In genomic region chr17:66300956-66301355, GRCh38 we compare ENCODE assay signal across 16 cellular contexts. TPM values are rescaled to one million over a fixed set of nuclear protein-coding genes. Genes with fewer than 3 reads are reported as not detected.
DNase-seq lines count a peak whose midpoint lies in the region; ATAC-seq and TF ChIP-seq lines count a peak whose summit lies in the region.
"Had no signal": no experiment of that assay in that cellular context is flagged by ENCODE, and none has a peak within 500 bp of the region (broad histone marks: within the 10 kb centered on the region; RNA-seq: fewer than 3 reads in every experiment).

No MANE protein-coding gene starts in this region.

- no peak overlapping the region for H3K4me3 ChIP-seq in CD8-positive, alpha-beta memory T cell (ENCODE audit: low read length)
- H3K4me3 ChIP-seq in naive thymus-derived CD4-positive, alpha-beta T cell (ENCODE audit: low read length) = no peak overlapping the region

- no peak for TF ChIP-seq CTCF in HFFc6 (IDR thresholded peaks at IDR 0.05)

- no peaks in the 10 kb centered on the region for H3K9me3 Mint-ChIP-seq in CD8-positive, alpha-beta memory T cell
- H3K9me3 Mint-ChIP-seq in HFFc6 = no peaks in the 10 kb centered on the region
- no peaks in the 10 kb centered on the region for H3K9me3 Mint-ChIP-seq in activated naive CD8-positive, alpha-beta T cell treated with anti-CD3 and anti-CD28 coated beads, Interleukin-2, amount 50 U/mL, for 24 hours
- H3K9me3 Mint-ChIP-seq in naive thymus-derived CD4-positive, alpha-beta T cell = peaks cover 0 to 1% (median 0%) of the 10 kb centered on the region in 11 donors

- H3K27me3 Mint-ChIP-seq in CD8-positive, alpha-beta memory T cell = no peaks in the 10 kb centered on the region
- peaks cover 5% of the 10 kb centered on the region for H3K27me3 Mint-ChIP-seq in HFFc6 (ENCODE audit: insufficient read depth)
- H3K27me3 Mint-ChIP-seq in activated naive CD8-positive, alpha-beta T cell treated with anti-CD3 and anti-CD28 coated beads, Interleukin-2, amount 50 U/mL, for 24 hours = peaks cover 3% of the 10 kb centered on the region
- H3K27me3 Mint-ChIP-seq in naive thymus-derived CD4-positive, alpha-beta T cell = peaks cover 0 to 9% (median 0%) of the 10 kb centered on the region in 5 donors

- no peaks in the 10 kb centered on the region for H3K36me3 ChIP-seq in CD8-positive, alpha-beta memory T cell (ENCODE audit: insufficient read depth, low read length)
- H3K36me3 ChIP-seq in naive thymus-derived CD4-positive, alpha-beta T cell (ENCODE audit: control insufficient read depth in 2 of 3, insufficient read depth in 3 of 3, low read length in 3 of 3) = peaks cover 0 to 12% (median 0%) of the 10 kb centered on the region in 3 experiments
- H3K36me3 ChIP-seq: breast epithelium, HAP-1, thyroid gland had no signal

- H3K27ac ChIP-seq in CD8-positive, alpha-beta memory T cell (ENCODE audit: low read depth, low read length) = no peak overlapping the region
- H3K27ac ChIP-seq in naive thymus-derived CD4-positive, alpha-beta T cell (ENCODE audit: low read depth, low read length) = no peak overlapping the region
- H3K27ac ChIP-seq: epithelial cell of prostate had no signal

- CTCF ChIA-PET in CD8-positive, alpha-beta memory T cell (lab: Charles Lee) = interaction anchor here (1.1 to 1.8 kb wide), 3 partner anchors 15 to 126 kb away, joined by 3 to 4 read pairs (median 3); no protein-coding TSS in a partner anchor
- CTCF ChIA-PET in naive thymus-derived CD4-positive, alpha-beta T cell (lab: Charles Lee) = interaction anchor here (0.5 to 1.4 kb wide), 3 partner anchors 15 to 45 kb away, joined by 3 read pairs; no protein-coding TSS in a partner anchor

- peaks cover 0 to 7% (median 0%) of the 10 kb centered on the region in 3 donors for H3K36me3 Mint-ChIP-seq in CD8-positive, alpha-beta memory T cell
- peaks cover 33% of the 10 kb centered on the region for H3K36me3 Mint-ChIP-seq in HFFc6 (ENCODE audit: low read depth)
- H3K36me3 Mint-ChIP-seq in activated naive CD8-positive, alpha-beta T cell treated with anti-CD3 and anti-CD28 coated beads, Interleukin-2, amount 50 U/mL, for 24 hours (ENCODE audit: low read depth) = peaks cover 24% of the 10 kb centered on the region
- H3K36me3 Mint-ChIP-seq in naive thymus-derived CD4-positive, alpha-beta T cell = peaks cover 0 to 18% (median 5%) of the 10 kb centered on the region in 5 donors

- no peaks in the 10 kb centered on the region for H3K27me3 ChIP-seq in CD8-positive, alpha-beta memory T cell (ENCODE audit: insufficient read depth, low read length, poor library complexity, severe bottlenecking)
- no peaks in the 10 kb centered on the region for H3K27me3 ChIP-seq in naive thymus-derived CD4-positive, alpha-beta T cell (ENCODE audit: control insufficient read depth in 2 of 2, insufficient read depth in 2 of 2, low read length in 2 of 2)
- H3K27me3 ChIP-seq: breast epithelium, thyroid gland had no signal

- intact Hi-C loops in naive thymus-derived CD4-positive, alpha-beta T cell (cut with micrococcal nuclease) = loop anchor here (5.0 kb wide), 6 partner anchors 44 to 1244 kb away; partner anchors contain the start of genes AXIN2 (in 1 of the 2) and GNA13 (in 1 of the 2)

- H3K27ac Mint-ChIP-seq in CD8-positive, alpha-beta memory T cell = peak overlapping the region in 4 of 8 donors; percentile 11 to 93 (median 87)
- no peak overlapping the region; the same call in 1 of the 2 replicates for H3K27ac Mint-ChIP-seq in HFFc6
- no peak overlapping the region for H3K27ac Mint-ChIP-seq in activated naive CD8-positive, alpha-beta T cell treated with anti-CD3 and anti-CD28 coated beads, Interleukin-2, amount 50 U/mL, for 24 hours
- H3K27ac Mint-ChIP-seq in naive thymus-derived CD4-positive, alpha-beta T cell = peak overlapping the region in 8 of 9 donors; percentile 48 to 96 (median 87)

- H3K9me3 ChIP-seq in CD8-positive, alpha-beta memory T cell (ENCODE audit: low read length) = no peaks in the 10 kb centered on the region
- no peaks in the 10 kb centered on the region for H3K9me3 ChIP-seq in naive thymus-derived CD4-positive, alpha-beta T cell (ENCODE audit: control insufficient read depth in 2 of 3, low read length in 3 of 3)
- H3K9me3 ChIP-seq: breast epithelium, HAP-1, thyroid gland had no signal

- peak overlapping the region; percentile 84 to 99 (median 95) for H3K4me3 Mint-ChIP-seq in CD8-positive, alpha-beta memory T cell
- H3K4me3 Mint-ChIP-seq in HFFc6 = peak overlapping the region; percentile 93
- peak overlapping the region; percentile 93 for H3K4me3 Mint-ChIP-seq in activated naive CD8-positive, alpha-beta T cell treated with anti-CD3 and anti-CD28 coated beads, Interleukin-2, amount 50 U/mL, for 24 hours
- peak overlapping the region; percentile 49 to 99 (median 88) for H3K4me3 Mint-ChIP-seq in naive thymus-derived CD4-positive, alpha-beta T cell

- ATAC-seq in activated naive CD8-positive, alpha-beta T cell treated with anti-CD3 and anti-CD28 coated beads, Interleukin-2, amount 50 U/mL, for 24 hours = no peak
- ATAC-seq in naive thymus-derived CD4-positive, alpha-beta T cell = no peak
- ATAC-seq in GM19455 (IDR thresholded peaks at IDR 0.05; ENCODE audit: unreplicated experiment) (no peak), GM18867 (IDR thresholded peaks at IDR 0.05; ENCODE audit: unreplicated experiment) (no peak)

- POLR2A ChIA-PET in CD8-positive, alpha-beta memory T cell (lab: Charles Lee) = no interaction called here
- POLR2A ChIA-PET in naive thymus-derived CD4-positive, alpha-beta T cell (lab: Charles Lee) = interaction anchor here (0.5 to 4.6 kb wide), 15 partner anchors 9 to 121 kb away, joined by 3 to 22 read pairs (median 4); no protein-coding TSS in a partner anchor

- H3K4me1 ChIP-seq in CD8-positive, alpha-beta memory T cell (ENCODE audit: insufficient read depth, low read length) = peaks cover 21% of the 10 kb centered on the region
- peaks cover 4 to 16% of the 10 kb centered on the region in 2 donors for H3K4me1 ChIP-seq in naive thymus-derived CD4-positive, alpha-beta T cell (ENCODE audit: control insufficient read depth in 2 of 2, insufficient read depth in 2 of 2, low read length in 2 of 2)
- H3K4me1 ChIP-seq: breast epithelium had no signal

- DNase-seq in CD8-positive, alpha-beta memory T cell = no peak
- no peak for DNase-seq in HFFc6
- DNase-seq in activated naive CD8-positive, alpha-beta T cell treated with anti-CD3 and anti-CD28 coated beads, Interleukin-2, amount 50 U/mL, for 24 hours = no peak
- no peak for DNase-seq in naive thymus-derived CD4-positive, alpha-beta T cell
- no peak for DNase-seq in NCI-H187 (lab: John Stamatoyannopoulos, UW)
- no peak for DNase-seq in NCI-H748 (lab: John Stamatoyannopoulos, UW; ENCODE audit: unreplicated experiment)
- DNase-seq: KBM-7; NCI-H2029; NK-92 treated with Interleukin-12 subunit alpha and Interleukin-12 subunit beta, amount 100 ng/mL, for 24 hours; SW 1271 had no signal

- peaks cover 37 to 44% (median 41%) of the 10 kb centered on the region in 3 donors for H3K4me1 Mint-ChIP-seq in CD8-positive, alpha-beta memory T cell
- peaks cover 38% of the 10 kb centered on the region for H3K4me1 Mint-ChIP-seq in HFFc6 (ENCODE audit: low read depth)
- peaks cover 36% of the 10 kb centered on the region for H3K4me1 Mint-ChIP-seq in activated naive CD8-positive, alpha-beta T cell treated with anti-CD3 and anti-CD28 coated beads, Interleukin-2, amount 50 U/mL, for 24 hours
- peaks cover 28 to 63% (median 55%) of the 10 kb centered on the region in 7 donors for H3K4me1 Mint-ChIP-seq in naive thymus-derived CD4-positive, alpha-beta T cell

RNA-seq across cellular contexts. Expression of gene PRKCA, which starts 1.5 kb away (rescaled TPM):
- total RNA-seq in CD8-positive, alpha-beta memory T cell = 10 to 100 TPM; 73.9 to 74.1 TPM
- polyA plus RNA-seq in CD8-positive, alpha-beta memory T cell = 1.8 TPM
- 100 to 1,000 TPM in 2 of 6 experiments, 10 to 100 TPM in 4; 81.2 to 106 (median 92.9) TPM for total RNA-seq in HFFc6 (2021; fragmentation: NEBNext Ultra II Directional; extraction: Animal tissue kit (Norgen Biotek cat#: 25700))
- 100 to 1,000 TPM in 4 of 5 experiments, 10 to 100 TPM in 1; 94.1 to 186 (median 154) TPM for total RNA-seq in naive thymus-derived CD4-positive, alpha-beta T cell
- polyA plus RNA-seq in naive thymus-derived CD4-positive, alpha-beta T cell = 1 to 10 TPM; 4.1 to 4.9 TPM

Comparison
In these comparisons a context has a peak if more than half of its experiments do, and no peak if none do; other contexts are left out.
1. H3K27ac Mint-ChIP-seq: peak in naive thymus-derived CD4-positive, alpha-beta T cell (8 of 9); none in HFFc6 (single experiment) and activated naive CD8-positive, alpha-beta T cell treated with anti-CD3 and anti-CD28 coated beads, Interleukin-2, amount 50 U/mL, for 24 hours (single experiment).
2. Peak in every context shown above with its lines, with median percentiles within 50 percentile points of each other: H3K4me3 Mint-ChIP-seq.